In the genomic region with DNA sequence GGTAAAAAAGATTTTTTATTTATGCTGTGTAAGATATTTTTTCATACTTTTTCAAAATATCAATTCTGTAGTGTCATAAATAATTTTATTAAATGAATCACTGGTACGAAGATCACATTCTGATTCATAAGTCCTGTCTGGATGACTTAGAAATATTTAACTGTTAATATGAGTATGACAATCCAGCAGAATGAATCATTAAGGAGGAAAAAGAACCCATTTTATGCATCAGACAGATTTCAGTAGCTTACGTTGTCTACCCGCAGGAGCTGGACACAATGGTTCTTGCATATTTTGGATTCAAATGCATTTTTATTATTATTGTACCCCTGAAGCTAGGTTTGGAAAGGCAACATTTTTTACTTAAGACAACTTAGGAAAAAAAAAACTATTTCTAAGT, we compare ENCODE assay signal across 29 cellular contexts.
"Had no signal": no experiment of that assay in that cellular context is flagged by ENCODE, and none has a peak within 500 bp of the region (broad histone marks: within the 10 kb centered on the region; RNA-seq: fewer than 3 reads in every experiment).

No MANE protein-coding gene starts in this region.

- H3K9me3 Mint-ChIP-seq: activated CD4-positive, alpha-beta memory T cell treated with anti-CD3 and anti-CD28 coated beads for 36 hours; activated CD4-positive, alpha-beta T cell treated with anti-CD3 and anti-CD28 coated beads, Interleukin-2, amount 10 ng/mL, durations not matched to agents 7 days and 5 days; activated naive CD4-positive, alpha-beta T cell treated with anti-CD3 and anti-CD28 coated beads, Interleukin-2, amount 50 U/mL, for 72 hours; activated naive CD8-positive, alpha-beta T cell treated with anti-CD3 and anti-CD28 coated beads, Interleukin-2, amount 50 U/mL, for 24 hours; activated T-cell treated with anti-CD3 and anti-CD28 coated beads, Interleukin-2, amount 50 U/mL, for 4 hours had no signal

- DNase-seq: activated CD4-positive, alpha-beta memory T cell treated with anti-CD3 and anti-CD28 coated beads for 36 hours; activated CD4-positive, alpha-beta T cell treated with anti-CD3 and anti-CD28 coated beads, Interleukin-2, amount 10 ng/mL, durations not matched to agents 7 days and 5 days; activated CD4-positive, CD25-positive, alpha-beta regulatory T cell; activated CD8-positive, alpha-beta memory T cell treated with anti-CD3 and anti-CD28 coated beads for 24 hours; activated effector memory CD4-positive, alpha-beta T cell treated with anti-CD3 and anti-CD28 coated beads, Interleukin-2, amount 50 U/mL, for 16 hours; activated naive CD4-positive, alpha-beta T cell treated with Interleukin-2 at 50 U/mL for 16 hours; activated naive CD8-positive, alpha-beta T cell treated with anti-CD3 and anti-CD28 coated beads, Interleukin-2, amount 50 U/mL, for 24 hours; activated T-cell treated with anti-CD3 and anti-CD28 coated beads, Interleukin-2, amount 50 U/mL, for 4 hours; amniotic stem cell; body of pancreas; MG63; MV-4-11; NCI-H1092 treated with DMSO at 0.1 percent for 48 hours; NCI-H1417 treated with DMSO at 0.1 percent for 48 hours; NCI-H1694; NCI-H2029 treated with DMSO at 0.1 percent for 48 hours; NCI-H446; NCI-H524 treated with DMSO at 0.1 percent for 48 hours; NCI-H82; Right ventricle myocardium superior; RPMI8226; SJCRH30; SK-N-SH; T-helper 1 cell had no signal

- H3K36me3 ChIP-seq: ascending aorta, MG63, SJCRH30 had no signal

- H3K27ac ChIP-seq: ascending aorta, body of pancreas, KMS-11, SJCRH30, VCaP had no signal

- H3K4me3 ChIP-seq: ascending aorta, body of pancreas, MG63, SJCRH30 had no signal

- H3K27me3 ChIP-seq: ascending aorta, body of pancreas, MG63, SJCRH30 had no signal

- ATAC-seq: activated naive CD4-positive, alpha-beta T cell treated with anti-CD3 and anti-CD28 coated beads, Interleukin-2, amount 50 U/mL, for 72 hours; activated naive CD8-positive, alpha-beta T cell treated with anti-CD3 and anti-CD28 coated beads, Interleukin-2, amount 50 U/mL, for 24 hours; activated T-cell treated with anti-CD3 and anti-CD28 coated beads, Interleukin-2, amount 50 U/mL, for 4 hours; body of pancreas had no signal

- H3K9ac ChIP-seq: KMS-11, SK-N-SH had no signal

- H3K27me3 Mint-ChIP-seq: activated CD4-positive, alpha-beta memory T cell treated with anti-CD3 and anti-CD28 coated beads for 36 hours; activated CD4-positive, alpha-beta T cell treated with anti-CD3 and anti-CD28 coated beads, Interleukin-2, amount 10 ng/mL, durations not matched to agents 7 days and 5 days; activated naive CD8-positive, alpha-beta T cell treated with anti-CD3 and anti-CD28 coated beads, Interleukin-2, amount 50 U/mL, for 24 hours; central memory CD8-positive, alpha-beta T cell had no signal

- H3K4me3 Mint-ChIP-seq: activated CD4-positive, alpha-beta memory T cell treated with anti-CD3 and anti-CD28 coated beads for 36 hours; activated CD4-positive, alpha-beta T cell treated with anti-CD3 and anti-CD28 coated beads, Interleukin-2, amount 10 ng/mL, durations not matched to agents 7 days and 5 days; activated naive CD8-positive, alpha-beta T cell treated with anti-CD3 and anti-CD28 coated beads, Interleukin-2, amount 50 U/mL, for 24 hours; activated T-cell treated with anti-CD3 and anti-CD28 coated beads, Interleukin-2, amount 50 U/mL, for 4 hours; central memory CD8-positive, alpha-beta T cell had no signal

- H3K9me3 ChIP-seq: ascending aorta, body of pancreas, MG63, SJCRH30, SK-N-SH had no signal

- H3K4me1 Mint-ChIP-seq: activated CD4-positive, alpha-beta T cell treated with anti-CD3 and anti-CD28 coated beads, Interleukin-2, amount 10 ng/mL, durations not matched to agents 7 days and 5 days; activated naive CD8-positive, alpha-beta T cell treated with anti-CD3 and anti-CD28 coated beads, Interleukin-2, amount 50 U/mL, for 24 hours; central memory CD8-positive, alpha-beta T cell had no signal

- H3K4me1 ChIP-seq: ascending aorta, body of pancreas, SJCRH30 had no signal

- H3K4me2 ChIP-seq: KMS-11, SK-N-SH had no signal

- H3K9me2 ChIP-seq: SK-N-SH had no signal

- H3K36me3 Mint-ChIP-seq: activated CD4-positive, alpha-beta memory T cell treated with anti-CD3 and anti-CD28 coated beads for 36 hours; activated naive CD4-positive, alpha-beta T cell treated with anti-CD3 and anti-CD28 coated beads, Interleukin-2, amount 50 U/mL, for 72 hours had no signal

- H3K27ac Mint-ChIP-seq: activated CD4-positive, alpha-beta memory T cell treated with anti-CD3 and anti-CD28 coated beads for 36 hours; activated CD4-positive, alpha-beta T cell treated with anti-CD3 and anti-CD28 coated beads, Interleukin-2, amount 10 ng/mL, durations not matched to agents 7 days and 5 days; activated naive CD4-positive, alpha-beta T cell treated with anti-CD3 and anti-CD28 coated beads, Interleukin-2, amount 50 U/mL, for 72 hours; activated naive CD8-positive, alpha-beta T cell treated with anti-CD3 and anti-CD28 coated beads, Interleukin-2, amount 50 U/mL, for 24 hours had no signal
